In genomic region chr12:46260153-46260912, GRCh38 we compare ENCODE assay signal across 10 cellular contexts. TPM values are rescaled to one million over a fixed set of nuclear protein-coding genes. Genes with fewer than 3 reads are reported as not detected.
A peak's percentile ranks its signal among the peaks of the same experiment; 100 is the strongest.
DNase-seq lines count a peak whose midpoint lies in the region; ATAC-seq and TF ChIP-seq lines count a peak whose summit lies in the region.
"Had no signal": no experiment of that assay in that cellular context is flagged by ENCODE, and none has a peak within 500 bp of the region (broad histone marks: within the 10 kb centered on the region; RNA-seq: fewer than 3 reads in every experiment).

No MANE protein-coding gene starts in this region.

- CTCF ChIA-PET in HCT116 (lab: Charles Lee) = no interaction called here

- no peaks in the 10 kb centered on the region for H3K9me2 ChIP-seq in HCT116 (ENCODE audit: insufficient read depth)

- no peak overlapping the region for H3K4me3 ChIP-seq in HCT116 (replicated peaks in 1 of 2; ENCODE audit: low read depth in 1 of 2, low read length in 2 of 2)
- no peak overlapping the region for H3K4me3 ChIP-seq in ascending aorta
- H3K4me3 ChIP-seq in iPS DF 6.9 (ENCODE audit: low read length) = no peak overlapping the region
- H3K4me3 ChIP-seq in thyroid gland (replicated peaks in 1 of 3) = no peak overlapping the region
- no peak overlapping the region for H3K4me3 ChIP-seq in brain microvascular endothelial cell (ENCODE audit: low read depth, low read length)

- H4K20me1 ChIP-seq in HCT116 (ENCODE audit: insufficient read depth) = peaks cover 21% of the 10 kb centered on the region; the same call in 1 of the 2 replicates

- no CpG with 5 or more reads among the region's 5 CpGs for WGBS in iPS DF 6.9 (ENCODE audit: insufficient coverage, insufficient read length)
- WGBS in thyroid gland, 2 donors = 63 to 68% methylated on average over 5 of the region's 5 CpGs

- DNase-seq in HCT116 (ENCODE audit: low read depth, low spot score) (no peak), ascending aorta (ENCODE audit: low spot score in 2 of 2) (no peak), iPS DF 6.9 (ENCODE audit: low read depth, low spot score) (no peak), thyroid gland (peak in 1 of 2 donors; percentile 3), brain microvascular endothelial cell (no peak), NCI-H1417 (lab: John Stamatoyannopoulos, UW) (no peak)
- DNase-seq: activated CD4-positive, alpha-beta T cell treated with anti-CD3 and anti-CD28 coated beads, Interleukin-2, amount 50 U/mL, for 48 hours; SHP77 treated with DMSO at 0.1 percent for 48 hours; stimulated activated naive CD8-positive, alpha-beta T cell treated with anti-CD3 and anti-CD28 coated beads, Interleukin-15, Interleukin-2, amounts not matched to agents 100 U/mL and 50 U/mL, for 24 hours had no signal

- ATAC-seq in HCT116 (0 out of 2 replicates have a peak, but pooled peaks have one; percentile 8), GM21360 (IDR thresholded peaks at IDR 0.05; ENCODE audit: unreplicated experiment) (no peak)
- ATAC-seq: stimulated activated naive CD8-positive, alpha-beta T cell treated with anti-CD3 and anti-CD28 coated beads, Interleukin-15, Interleukin-2, amounts not matched to agents 100 U/mL and 50 U/mL, for 24 hours had no signal

- H2AFZ ChIP-seq in HCT116 (ENCODE audit: low read depth, low read length, poor library complexity, severe bottlenecking) = no peak overlapping the region

- H3K4me2 ChIP-seq in HCT116 (ENCODE audit: low read length) = peak overlapping the region; percentile 18

- peaks cover 0 to 5% of the 10 kb centered on the region in 2 experiments; a peak in 1 of 4 replicates for H3K36me3 ChIP-seq in HCT116 (ENCODE audit: control insufficient read depth in 1 of 2, insufficient read depth in 2 of 2, low read length in 2 of 2)
- no peaks in the 10 kb centered on the region for H3K36me3 ChIP-seq in ascending aorta
- H3K36me3 ChIP-seq in iPS DF 6.9 (ENCODE audit: control insufficient read depth, insufficient read depth, low read length) = no peaks in the 10 kb centered on the region
- H3K36me3 ChIP-seq in thyroid gland = no peaks in the 10 kb centered on the region
- no peaks in the 10 kb centered on the region for H3K36me3 ChIP-seq in brain microvascular endothelial cell (replicated peaks)

- no peaks in the 10 kb centered on the region for H3K27me3 ChIP-seq in HCT116 (ENCODE audit: insufficient read depth, low read length)
- H3K27me3 ChIP-seq in ascending aorta = no peaks in the 10 kb centered on the region
- H3K27me3 ChIP-seq in iPS DF 6.9 (ENCODE audit: control insufficient read depth, insufficient read depth, low read length) = no peaks in the 10 kb centered on the region
- H3K27me3 ChIP-seq in thyroid gland = no peaks in the 10 kb centered on the region
- H3K27me3 ChIP-seq in brain microvascular endothelial cell (replicated peaks) = no peaks in the 10 kb centered on the region

- in situ Hi-C loops in brain microvascular endothelial cell (cut with HindIII; ENCODE audit: low pct_ligation_motif_present, low sequenced_read_pairs) = no loop called here

- H3K9me3 ChIP-seq in HCT116 (ENCODE audit: control insufficient read depth in 1 of 2, insufficient read depth in 1 of 2, low read depth in 1 of 2, low read length in 2 of 2) (no peaks in the 10 kb centered on the region), ascending aorta (no peaks in the 10 kb centered on the region), iPS DF 6.9 (ENCODE audit: control insufficient read depth, insufficient read depth, low read length) (no peaks in the 10 kb centered on the region), thyroid gland (no peaks in the 10 kb centered on the region)

- BruUV-seq in HCT116 (replicated peaks; lab: Mats Ljungman, UMichigan) = no TSS peak

- peaks cover 100% of the 10 kb centered on the region for H3K79me2 ChIP-seq in HCT116 (ENCODE audit: insufficient read depth, low read length)

- RAD21 ChIA-PET in HCT116 (lab: Charles Lee; ENCODE audit: low non-redundant PET in 1 of 2, low total read pairs in 2 of 2, uncharacterized antibody in 2 of 2, unreplicated experiment in 2 of 2) = no interaction called here

- intact Hi-C loops in HCT116 (cut with micrococcal nuclease) = loop anchor here (10.0 kb wide), 1 partner anchor 294 kb away; no protein-coding TSS in a partner anchor
- intact Hi-C loops in ascending aorta (cut with DNase I) = no loop called here
- intact Hi-C loops in thyroid gland (cut with DNase I) = no loop called here

- TF ChIP-seq RAD21 in HCT116 (IDR thresholded peaks at IDR 0.05; ENCODE audit: low read depth) = no peak

- H3K9ac ChIP-seq in HCT116 (ENCODE audit: low read length) = no peak overlapping the region

- TF ChIP-seq CTCF in HCT116 (IDR thresholded peaks at IDR 0.05 in 2 of 3, conservative IDR thresholded peaks at IDR 0.05 in 1 of 3; ENCODE audit: borderline replicate concordance in 1 of 3, insufficient read depth in 1 of 3, low read depth in 2 of 3, low read length in 2 of 3) (no peak), ascending aorta (IDR thresholded peaks at IDR 0.05) (no peak), thyroid gland (IDR thresholded peaks at IDR 0.05) (no peak), brain microvascular endothelial cell (IDR thresholded peaks at IDR 0.05; ENCODE audit: low read depth, low read length, missing control alignments) (no peak)

- TF ChIP-seq POLR2A in HCT116 (IDR thresholded peaks at IDR 0.05; ENCODE audit: borderline replicate concordance, extremely low read depth, insufficient read depth, insufficient read length) (no peak), thyroid gland (IDR thresholded peaks at IDR 0.05) (no peak)

- H3K4me1 ChIP-seq in HCT116 (ENCODE audit: control insufficient read depth in 1 of 2, insufficient read depth in 2 of 2, low read length in 2 of 2) = peaks cover 46 to 57% of the 10 kb centered on the region in 2 experiments
- H3K4me1 ChIP-seq in ascending aorta = peaks cover 0 to 25% of the 10 kb centered on the region in 2 donors
- peaks cover 8% of the 10 kb centered on the region; the same call in 1 of the 2 replicates for H3K4me1 ChIP-seq in iPS DF 6.9 (ENCODE audit: control insufficient read depth, insufficient read depth, low read length)
- H3K4me1 ChIP-seq in thyroid gland = peaks cover 50 to 53% of the 10 kb centered on the region in 2 donors

- no peak overlapping the region; the same call in 1 of the 2 replicates for H3K27ac ChIP-seq in HCT116 (ENCODE audit: low read depth, low read length)
- H3K27ac ChIP-seq in ascending aorta = peak overlapping the region; percentile 44 to 46
- H3K27ac ChIP-seq in iPS DF 6.9 (ENCODE audit: low read length) = peak overlapping the region; percentile 89
- H3K27ac ChIP-seq in thyroid gland = peak overlapping the region; percentile 61 to 89 (median 84)
- H3K27ac ChIP-seq in brain microvascular endothelial cell = no peak overlapping the region

- POLR2A ChIA-PET in HCT116 (lab: Charles Lee) = no interaction called here

TF ChIP-seq in HCT116, 20 proteins besides CTCF, POLR2A, EP300 and RAD21 (continues in another document):
- TF ChIP-seq, protein P1, sequence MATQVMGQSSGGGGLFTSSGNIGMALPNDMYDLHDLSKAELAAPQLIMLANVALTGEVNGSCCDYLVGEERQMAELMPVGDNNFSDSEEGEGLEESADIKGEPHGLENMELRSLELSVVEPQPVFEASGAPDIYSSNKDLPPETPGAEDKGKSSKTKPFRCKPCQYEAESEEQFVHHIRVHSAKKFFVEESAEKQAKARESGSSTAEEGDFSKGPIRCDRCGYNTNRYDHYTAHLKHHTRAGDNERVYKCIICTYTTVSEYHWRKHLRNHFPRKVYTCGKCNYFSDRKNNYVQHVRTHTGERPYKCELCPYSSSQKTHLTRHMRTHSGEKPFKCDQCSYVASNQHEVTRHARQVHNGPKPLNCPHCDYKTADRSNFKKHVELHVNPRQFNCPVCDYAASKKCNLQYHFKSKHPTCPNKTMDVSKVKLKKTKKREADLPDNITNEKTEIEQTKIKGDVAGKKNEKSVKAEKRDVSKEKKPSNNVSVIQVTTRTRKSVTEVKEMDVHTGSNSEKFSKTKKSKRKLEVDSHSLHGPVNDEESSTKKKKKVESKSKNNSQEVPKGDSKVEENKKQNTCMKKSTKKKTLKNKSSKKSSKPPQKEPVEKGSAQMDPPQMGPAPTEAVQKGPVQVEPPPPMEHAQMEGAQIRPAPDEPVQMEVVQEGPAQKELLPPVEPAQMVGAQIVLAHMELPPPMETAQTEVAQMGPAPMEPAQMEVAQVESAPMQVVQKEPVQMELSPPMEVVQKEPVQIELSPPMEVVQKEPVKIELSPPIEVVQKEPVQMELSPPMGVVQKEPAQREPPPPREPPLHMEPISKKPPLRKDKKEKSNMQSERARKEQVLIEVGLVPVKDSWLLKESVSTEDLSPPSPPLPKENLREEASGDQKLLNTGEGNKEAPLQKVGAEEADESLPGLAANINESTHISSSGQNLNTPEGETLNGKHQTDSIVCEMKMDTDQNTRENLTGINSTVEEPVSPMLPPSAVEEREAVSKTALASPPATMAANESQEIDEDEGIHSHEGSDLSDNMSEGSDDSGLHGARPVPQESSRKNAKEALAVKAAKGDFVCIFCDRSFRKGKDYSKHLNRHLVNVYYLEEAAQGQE (IDR thresholded peaks at IDR 0.05; ENCODE audit: low read depth) = no peak
- TF ChIP-seq ZFX (IDR thresholded peaks at IDR 0.05) (no peak), ZBTB33 (IDR thresholded peaks at IDR 0.05; ENCODE audit: extremely low read depth, insufficient replicate concordance, low read length) (no peak), TCF7L2 (IDR thresholded peaks at IDR 0.05; ENCODE audit: borderline replicate concordance, extremely low read depth, insufficient read depth, insufficient read length) (no peak), EGR1 (IDR thresholded peaks at IDR 0.05; ENCODE audit: low read depth) (0 out of 2 replicates have a peak, but pooled peaks have one; percentile 3), EZH2 (IDR thresholded peaks at IDR 0.05) (no peak), CBX3 (IDR thresholded peaks at IDR 0.05; ENCODE audit: low read depth) (no peak)

RNA-seq across cellular contexts. Expression of gene SLC38A1, which starts 8.5 kb away (rescaled TPM):
- 155 TPM for total RNA-seq in HCT116 (2021; ENCODE audit: unreplicated experiment)
- polyA plus RNA-seq in HCT116 (2012) = 52.7 and 57.0 TPM in 2 replicates
- 12.8 TPM for total RNA-seq in ascending aorta
- 100 to 1,000 TPM; 101 to 282 (median 120) TPM for total RNA-seq in thyroid gland

Comparison
In these comparisons a context has a peak if more than half of its experiments do, and no peak if none do; other contexts are left out.
1. H3K27ac ChIP-seq: peak in ascending aorta (2 of 2), iPS DF 6.9 (single experiment) and thyroid gland (3 of 3); none in HCT116 (single experiment) and brain microvascular endothelial cell (single experiment).